Comparison of ENCODE assay signal across 21 cellular contexts in genomic region chr11:23859087-23859486, GRCh38.
"Had no signal": no experiment of that assay in that cellular context is flagged by ENCODE, and none has a peak within 500 bp of the region (broad histone marks: within the 10 kb centered on the region; RNA-seq: fewer than 3 reads in every experiment).

No MANE protein-coding gene starts in this region.

- H3K9me3 ChIP-seq: esophagus squamous epithelium, gastrocnemius medialis, thoracic aorta, vagina had no signal

- DNase-seq: activated CD4-positive, alpha-beta memory T cell treated with anti-CD3 and anti-CD28 coated beads, Interleukin-2, amount 10 ng/mL, durations not matched to agents 7 days and 5 days; activated CD4-positive, alpha-beta T cell treated with anti-CD3 and anti-CD28 coated beads for 48 hours; activated effector memory CD4-positive, alpha-beta T cell treated with Interleukin-2 at 50 U/mL for 16 hours; activated naive CD4-positive, alpha-beta T cell treated with anti-CD3 and anti-CD28 coated beads for 36 hours; activated T-cell treated with anti-CD3 and anti-CD28 coated beads, Interleukin-2, amount 50 U/mL, for 72 hours; amygdala; cerebellar nuclear complex; esophagus squamous epithelium; gastrocnemius medialis; hippocampal formation; left ventricle myocardium superior; mammary epithelial cell; naive thymus-derived CD8-positive, alpha-beta T cell; small intestine; stimulated activated CD8-positive, alpha-beta memory T cell treated with anti-CD3 and anti-CD28 coated beads, Interleukin-4, amount 100 ng/mL, for 48 hours; stimulated activated naive CD4-positive, alpha-beta T cell treated with Interleukin-2 at 50 U/mL for 16 hours had no signal

- H3K27ac ChIP-seq: coronary artery, esophagus squamous epithelium, gastrocnemius medialis, neural progenitor cell, thoracic aorta, vagina had no signal

- H3K27me3 ChIP-seq: esophagus squamous epithelium, gastrocnemius medialis, neural progenitor cell, vagina had no signal

- H3K4me3 ChIP-seq: coronary artery, esophagus squamous epithelium, gastrocnemius medialis, neural progenitor cell, thoracic aorta, vagina had no signal

- ATAC-seq: activated T-cell treated with anti-CD3 and anti-CD28 coated beads, Interleukin-2, amount 50 U/mL, for 72 hours; gastrocnemius medialis; left ventricle myocardium superior; naive thymus-derived CD8-positive, alpha-beta T cell; sciatic nerve had no signal

- H3K4me1 ChIP-seq: esophagus squamous epithelium, gastrocnemius medialis, neural progenitor cell, vagina had no signal

- H3K36me3 ChIP-seq: esophagus squamous epithelium, gastrocnemius medialis, neural progenitor cell, thoracic aorta, vagina had no signal
